8 cellular contexts compared by ENCODE assay signal in the genomic region with DNA sequence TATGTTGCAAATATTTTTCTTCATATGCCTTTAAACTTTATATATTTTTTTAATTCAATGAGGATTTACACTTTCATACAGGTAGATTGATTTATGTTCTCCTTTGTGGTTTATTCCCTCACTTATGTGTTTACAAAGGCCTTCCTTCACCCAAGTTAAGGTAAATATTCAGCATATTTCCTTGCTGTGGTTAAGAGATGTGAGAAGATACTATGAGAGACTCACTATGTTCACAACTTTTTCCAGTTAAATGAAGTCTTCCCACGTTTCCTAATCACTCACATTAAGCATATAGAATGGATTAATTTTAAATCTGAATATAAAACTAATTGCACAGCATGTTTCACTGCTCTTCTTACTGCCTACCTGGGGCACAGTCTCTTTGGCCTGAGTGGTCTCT. TPM values are rescaled to one million over a fixed set of nuclear protein-coding genes. Genes with fewer than 3 reads are reported as not detected.
DNase-seq lines count a peak whose midpoint lies in the region; ATAC-seq and TF ChIP-seq lines count a peak whose summit lies in the region.

No MANE protein-coding gene starts in this region.

- H3K4me3 ChIP-seq in DOHH2 (ENCODE audit: low read length) (no peak overlapping the region), MM.1S (ENCODE audit: low read length) (peak overlapping the region; percentile 74), osteoblast (ENCODE audit: insufficient read depth, low read length) (peak overlapping the region; percentile 89)

- H2AFZ ChIP-seq in MM.1S (ENCODE audit: low read length) (peak overlapping the region; percentile 96), osteoblast (ENCODE audit: low read length) (peak overlapping the region; percentile 98)

- H3K9me3 ChIP-seq in DOHH2 (ENCODE audit: control insufficient read depth, insufficient read depth, low read length), result no peaks in the 10 kb centered on the region
- H3K9me3 ChIP-seq in MM.1S (replicated peaks; ENCODE audit: insufficient read depth, low read length), result no peaks in the 10 kb centered on the region
- H3K9me3 ChIP-seq in osteoblast (ENCODE audit: low read depth, low read length), result no peaks in the 10 kb centered on the region

- H3K36me3 ChIP-seq in DOHH2 (ENCODE audit: control insufficient read depth, low read length) (no peaks in the 10 kb centered on the region), MM.1S (replicated peaks; ENCODE audit: insufficient read depth, low read length) (no peaks in the 10 kb centered on the region), osteoblast (ENCODE audit: insufficient read depth, low read length) (no peaks in the 10 kb centered on the region)

- H4K20me1 ChIP-seq in DOHH2 (ENCODE audit: control insufficient read depth, insufficient read depth, low read depth, low read length), result no peaks in the 10 kb centered on the region
- no peaks in the 10 kb centered on the region for H4K20me1 ChIP-seq in MM.1S (ENCODE audit: insufficient read depth, low read length)
- no peaks in the 10 kb centered on the region for H4K20me1 ChIP-seq in osteoblast (ENCODE audit: insufficient read depth, low read length)

- H3K27me3 ChIP-seq in DOHH2 (ENCODE audit: control insufficient read depth, low read length) (peaks cover 29% of the 10 kb centered on the region), MM.1S (replicated peaks; ENCODE audit: insufficient read depth, low read length) (no peaks in the 10 kb centered on the region), osteoblast (ENCODE audit: insufficient read depth, low read length) (no peaks in the 10 kb centered on the region)

- no peaks in the 10 kb centered on the region for H3K27me3 Mint-ChIP-seq in effector memory CD8-positive, alpha-beta T cell

- H3K9ac ChIP-seq in MM.1S (ENCODE audit: low read length), result peak overlapping the region; percentile 74

- H3F3A ChIP-seq in DOHH2 (ENCODE audit: control insufficient read depth, insufficient read depth), result no peaks in the 10 kb centered on the region
- H3F3A ChIP-seq in MM.1S (ENCODE audit: insufficient read depth, low read length), result peaks cover 11% of the 10 kb centered on the region

- H3K4me1 Mint-ChIP-seq in effector memory CD8-positive, alpha-beta T cell (ENCODE audit: low read depth in 2 of 2), result peaks cover 39 to 51% of the 10 kb centered on the region in 2 donors

- H3K4me2 ChIP-seq in DOHH2 (ENCODE audit: low read length), result peak overlapping the region; percentile 47
- peak overlapping the region; percentile 73 for H3K4me2 ChIP-seq in MM.1S (ENCODE audit: low read depth, low read length)
- peak overlapping the region; percentile 95 for H3K4me2 ChIP-seq in osteoblast (ENCODE audit: insufficient read depth, low read length)

- TF ChIP-seq CTCF in DOHH2 (IDR thresholded peaks at IDR 0.05; ENCODE audit: low read depth, low read length, poor library complexity, severe bottlenecking) (no peak), MM.1S (IDR thresholded peaks at IDR 0.05; ENCODE audit: low read length) (no peak), osteoblast (IDR thresholded peaks at IDR 0.05; ENCODE audit: extremely low read depth, low read depth, low read length) (no peak)

- H3K27ac ChIP-seq in DOHH2 (ENCODE audit: low read depth, low read length) (no peak overlapping the region), MM.1S (ENCODE audit: low read length) (peak overlapping the region; percentile 45; the same call in 1 of the 2 replicates), osteoblast (ENCODE audit: low read depth, low read length) (no peak overlapping the region)

- no peak for DNase-seq in MM.1S
- no peak for DNase-seq in effector memory CD8-positive, alpha-beta T cell
- no peak for DNase-seq in osteoblast (ENCODE audit: insufficient read length, low spot score, missing footprints)
- no peak for DNase-seq in putamen (ENCODE audit: low spot score)
- no peak for DNase-seq in NCI-H524 treated with DMSO at 0.1 percent for 48 hours (lab: John Stamatoyannopoulos, UW)

- peak overlapping the region; percentile 90 for H3K27ac Mint-ChIP-seq in effector memory CD8-positive, alpha-beta T cell

- peaks cover 4% of the 10 kb centered on the region; the same call in 1 of the 2 replicates for H3K4me1 ChIP-seq in DOHH2 (ENCODE audit: control insufficient read depth, low read length)
- peaks cover 12% of the 10 kb centered on the region for H3K4me1 ChIP-seq in MM.1S (ENCODE audit: low read length)
- H3K4me1 ChIP-seq in osteoblast (ENCODE audit: insufficient read depth, low read length), result peaks cover 13% of the 10 kb centered on the region

- H3K9me3 Mint-ChIP-seq in effector memory CD8-positive, alpha-beta T cell, result no peaks in the 10 kb centered on the region

- peak overlapping the region; percentile 93 to 95 for H3K4me3 Mint-ChIP-seq in effector memory CD8-positive, alpha-beta T cell

- H3K36me3 Mint-ChIP-seq in effector memory CD8-positive, alpha-beta T cell (ENCODE audit: insufficient read depth), result no peaks in the 10 kb centered on the region

- H3K79me2 ChIP-seq in DOHH2 (ENCODE audit: control insufficient read depth, low read length) (no peaks in the 10 kb centered on the region), MM.1S (ENCODE audit: low read length) (peaks cover 21% of the 10 kb centered on the region), osteoblast (ENCODE audit: insufficient read depth, low read length) (no peaks in the 10 kb centered on the region)

- ATAC-seq in effector memory CD8-positive, alpha-beta T cell (replicated peaks), result no peak
- no peak for ATAC-seq in GM21381 (IDR thresholded peaks at IDR 0.05; ENCODE audit: unreplicated experiment)
- ATAC-seq in HG03565 (IDR thresholded peaks at IDR 0.05; ENCODE audit: unreplicated experiment), result no peak

- H3K9me2 ChIP-seq in DOHH2 (replicated peaks; ENCODE audit: control insufficient read depth, low read length), result no peaks in the 10 kb centered on the region
- no peaks in the 10 kb centered on the region for H3K9me2 ChIP-seq in MM.1S (replicated peaks; ENCODE audit: insufficient read depth, low read length)

RNA-seq across cellular contexts. Expression of gene PECR, which starts 0.6 kb away (rescaled TPM):
- total RNA-seq in osteoblast, result 9.7 and 10.1 TPM in 2 replicates

RNA-seq across cellular contexts. Expression of gene TMEM169, which starts 0.7 kb away (rescaled TPM):
- 0.36 and 0.88 TPM in 2 replicates for total RNA-seq in osteoblast

RNA-seq across cellular contexts. Expression of gene XRCC5, which starts 28.1 kb away (rescaled TPM):
- 203 and 204 TPM in 2 replicates for total RNA-seq in osteoblast
